17 cellular contexts compared by ENCODE assay signal in the genomic region with DNA sequence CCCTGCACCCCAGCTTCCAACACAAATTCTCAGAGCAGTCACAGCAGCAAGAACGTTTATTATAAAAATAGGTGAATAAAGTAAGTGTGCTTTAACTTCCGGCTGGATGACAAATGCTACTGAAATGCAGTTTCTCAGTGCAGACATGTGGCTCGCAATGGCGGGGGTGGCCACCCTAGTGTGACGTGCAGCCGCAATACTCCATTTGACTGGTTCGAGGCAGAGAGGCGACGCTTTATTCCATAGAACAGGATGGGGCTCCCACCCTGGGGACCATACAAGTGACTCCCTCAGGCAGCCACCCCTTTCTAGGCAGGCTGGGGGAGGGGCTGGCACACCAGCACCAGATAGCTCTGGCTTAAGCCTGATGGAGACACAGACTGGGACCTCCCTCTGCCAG. TPM values are rescaled to one million over a fixed set of nuclear protein-coding genes. Genes with fewer than 3 reads are reported as not detected.
DNase-seq lines count a peak whose midpoint lies in the region; ATAC-seq and TF ChIP-seq lines count a peak whose summit lies in the region.
"Had no signal": no experiment of that assay in that cellular context is flagged by ENCODE, and none has a peak within 500 bp of the region (broad histone marks: within the 10 kb centered on the region; RNA-seq: fewer than 3 reads in every experiment).

No MANE protein-coding gene starts in this region.

- H3K4me3 ChIP-seq in BLaER1 treated with 17β-estradiol and CSF1 and Interleukin-3, amounts not matched to agents 10 nM and 100 nM: no peak overlapping the region
- H3K4me3 ChIP-seq in GM23248: no peak overlapping the region
- no peak overlapping the region for H3K4me3 ChIP-seq in brain microvascular endothelial cell (ENCODE audit: low read depth, low read length)
- H3K4me3 ChIP-seq: vagina had no signal

- H2AFZ ChIP-seq in GM23248: no peak overlapping the region

- H3K27ac ChIP-seq in BLaER1 treated with 17β-estradiol and CSF1 and Interleukin-3, amounts not matched to agents 10 nM and 100 nM: peak overlapping the region in 6 of 11 experiments; percentile 4 to 46 (median 14); a peak in 6 of 22 replicates
- H3K27ac ChIP-seq in GM23248: peak overlapping the region; percentile 6; the same call in 1 of the 2 replicates
- peak overlapping the region; percentile 86 for H3K27ac ChIP-seq in brain microvascular endothelial cell
- H3K27ac ChIP-seq: HL-60, vagina had no signal

- H3K36me3 ChIP-seq in BLaER1 treated with 17β-estradiol and CSF1 and Interleukin-3, amounts not matched to agents 10 nM and 100 nM: peaks cover 48 to 71% (median 60%) of the 10 kb centered on the region in 11 experiments
- H3K36me3 ChIP-seq in GM23248 (ENCODE audit: low read depth): no peaks in the 10 kb centered on the region; the same call in 1 of the 2 replicates
- peaks cover 40% of the 10 kb centered on the region for H3K36me3 ChIP-seq in brain microvascular endothelial cell (replicated peaks)

- peaks cover 44 to 68% (median 58%) of the 10 kb centered on the region in 11 experiments; a peak in 21 of 22 replicates for H4K20me1 ChIP-seq in BLaER1 treated with 17β-estradiol and CSF1 and Interleukin-3, amounts not matched to agents 10 nM and 100 nM
- H4K20me1 ChIP-seq in GM23248 (ENCODE audit: insufficient read depth): no peaks in the 10 kb centered on the region

- H3K9me3 ChIP-seq in BLaER1 treated with 17β-estradiol and CSF1 and Interleukin-3, amounts not matched to agents 10 nM and 100 nM (replicated peaks in 1 of 11): peaks cover 3 to 6% (median 5%) of the 10 kb centered on the region in 11 experiments; a peak in 20 of 22 replicates
- no peaks in the 10 kb centered on the region for H3K9me3 ChIP-seq in GM23248 (ENCODE audit: low read depth)
- H3K9me3 ChIP-seq: vagina had no signal

- peak; percentile 41 for DNase-seq in GM23248
- DNase-seq in brain microvascular endothelial cell: peak; percentile 79
- no peak for DNase-seq in nephron progenitor cell
- DNase-seq in NCI-H2029 treated with DMSO at 0.1 percent for 48 hours (lab: John Stamatoyannopoulos, UW): no peak
- no peak for DNase-seq in CD1c-positive myeloid dendritic cell (ENCODE audit: extremely low spot score)
- DNase-seq in NK-92 treated with Interleukin-12 subunit alpha and Interleukin-12 subunit beta, amount 100 ng/mL, for 24 hours (lab: John Stamatoyannopoulos, UW): no peak
- DNase-seq: activated CD8-positive, alpha-beta memory T cell treated with anti-CD3 and anti-CD28 coated beads for 24 hours; activated gamma-delta T cell treated with Interleukin-2 at 50 U/mL for 16 hours; H9; Kasumi-1; NCI-H2029; NCI-H748 treated with DMSO at 0.1 percent for 48 hours; Right ventricle myocardium superior had no signal

- H3K79me2 ChIP-seq in GM23248 (ENCODE audit: insufficient read depth): no peaks in the 10 kb centered on the region

- no peaks in the 10 kb centered on the region for H3K27me3 ChIP-seq in BLaER1 treated with 17β-estradiol and CSF1 and Interleukin-3, amounts not matched to agents 10 nM and 100 nM
- H3K27me3 ChIP-seq in GM23248 (replicated peaks; ENCODE audit: insufficient read depth): no peaks in the 10 kb centered on the region
- no peaks in the 10 kb centered on the region for H3K27me3 ChIP-seq in brain microvascular endothelial cell (replicated peaks)
- H3K27me3 ChIP-seq: vagina had no signal

- in situ Hi-C loops in GM23248 (cut with MboI): no loop called here
- in situ Hi-C loops in brain microvascular endothelial cell (cut with HindIII; ENCODE audit: low pct_ligation_motif_present, low sequenced_read_pairs): no loop called here

- H3K9me2 ChIP-seq in GM23248 (ENCODE audit: insufficient read depth): no peaks in the 10 kb centered on the region

- peak overlapping the region; percentile 84 for H3K27ac Mint-ChIP-seq in nephron progenitor cell

- H3K4me1 ChIP-seq in BLaER1 treated with 17β-estradiol and CSF1 and Interleukin-3, amounts not matched to agents 10 nM and 100 nM: peaks cover 44 to 56% (median 54%) of the 10 kb centered on the region in 10 experiments
- peaks cover 17% of the 10 kb centered on the region for H3K4me1 ChIP-seq in GM23248 (ENCODE audit: insufficient read depth)

- no peak overlapping the region for H3K4me3 Mint-ChIP-seq in nephron progenitor cell
- H3K4me3 Mint-ChIP-seq: H9 had no signal

- peaks cover 3% of the 10 kb centered on the region; the same call in 1 of the 2 replicates for H3F3A ChIP-seq in GM23248 (ENCODE audit: insufficient read depth)

- peaks cover 10% of the 10 kb centered on the region for H3K4me1 Mint-ChIP-seq in nephron progenitor cell
- H3K4me1 Mint-ChIP-seq: H9 had no signal

- peaks cover 4% of the 10 kb centered on the region for H3K27me3 Mint-ChIP-seq in nephron progenitor cell (ENCODE audit: low read depth, poor library complexity)

- H3K36me3 Mint-ChIP-seq in nephron progenitor cell (ENCODE audit: low read depth): peaks cover 25% of the 10 kb centered on the region

- peak overlapping the region in 4 of 11 experiments; percentile 3 to 29 (median 14); a peak in 3 of 22 replicates for H3K9ac ChIP-seq in BLaER1 treated with 17β-estradiol and CSF1 and Interleukin-3, amounts not matched to agents 10 nM and 100 nM
- H3K9ac ChIP-seq in GM23248: no peak overlapping the region

- 72 to 75% methylated on average over 9 of the region's 9 CpGs for WGBS in GM23248 (ENCODE audit: low coverage in 1 of 2, low lambda C conversion rate in 2 of 2, missing lambda C conversion rate in 2 of 2), 2 experiments

- peak overlapping the region; percentile 18 to 56 (median 43); a peak in 19 of 22 replicates for H3K4me2 ChIP-seq in BLaER1 treated with 17β-estradiol and CSF1 and Interleukin-3, amounts not matched to agents 10 nM and 100 nM
- H3K4me2 ChIP-seq in GM23248 (ENCODE audit: unreplicated experiment): no peak overlapping the region

- TF ChIP-seq CTCF in brain microvascular endothelial cell (IDR thresholded peaks at IDR 0.05; ENCODE audit: low read depth, low read length, missing control alignments) (no peak), nephron progenitor cell (IDR thresholded peaks at IDR 0.05) (no peak)

- H3K9me3 Mint-ChIP-seq in nephron progenitor cell: peaks cover 7% of the 10 kb centered on the region

- no peak for ATAC-seq in HG03095 (IDR thresholded peaks at IDR 0.05; ENCODE audit: unreplicated experiment)

RNA-seq across cellular contexts. Expression of gene TNIP2, which starts 14.5 kb away (rescaled TPM):
- total RNA-seq in GM23248 (2014; rRNA removed; shearing (Covaris generic)): 55.2 and 64.6 TPM in 2 replicates
- 40.6 and 41.0 TPM in 2 replicates for polyA plus RNA-seq in GM23248 (2016; fragmentation: Nextera tagmentation; extraction: Ambion mirVana)

RNA-seq across cellular contexts. Expression of gene SH3BP2, which starts 51.3 kb away (rescaled TPM):
- total RNA-seq in GM23248 (2014; rRNA removed; shearing (Covaris generic)): 31.2 and 46.3 TPM in 2 replicates
- polyA plus RNA-seq in GM23248 (2016; fragmentation: Nextera tagmentation; extraction: Ambion mirVana): 19.1 and 20.9 TPM in 2 replicates

Comparison
In these comparisons a context has a peak if more than half of its experiments do, and no peak if none do; other contexts are left out.
1. H3K27ac ChIP-seq: peak in every context shown above with its lines; median percentile 86 in brain microvascular endothelial cell; 14 in BLaER1 treated with 17β-estradiol and CSF1 and Interleukin-3, amounts not matched to agents 10 nM and 100 nM; 6 in GM23248.
2. DNase-seq: peak in GM23248 (single experiment) and brain microvascular endothelial cell (single experiment); none in nephron progenitor cell (single experiment), NCI-H2029 treated with DMSO at 0.1 percent for 48 hours (single experiment), CD1c-positive myeloid dendritic cell (single experiment) and NK-92 treated with Interleukin-12 subunit alpha and Interleukin-12 subunit beta, amount 100 ng/mL, for 24 hours (single experiment).